In the genomic region with DNA sequence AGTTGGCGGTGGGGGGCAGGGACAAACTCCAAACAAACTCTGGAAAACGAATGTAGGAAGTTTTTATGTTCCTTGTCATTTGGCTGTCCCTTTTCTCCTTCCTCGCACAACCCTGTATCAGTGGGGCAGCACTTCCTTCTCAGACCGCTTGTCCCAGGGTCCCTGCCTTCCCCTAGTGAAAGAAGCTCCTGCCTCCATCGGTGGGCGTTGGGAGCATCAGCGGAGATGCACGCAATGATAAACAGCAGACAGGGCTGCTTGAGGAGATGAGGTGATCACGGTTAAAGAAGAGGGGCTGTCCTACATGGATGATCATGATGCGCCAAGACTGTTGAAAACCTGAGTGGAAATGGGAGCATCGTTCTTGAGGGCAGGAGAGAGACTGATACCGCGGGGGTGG, we compare ENCODE assay signal across 11 cellular contexts. TPM values are rescaled to one million over a fixed set of nuclear protein-coding genes. Genes with fewer than 3 reads are reported as not detected.
DNase-seq lines count a peak whose midpoint lies in the region; ATAC-seq and TF ChIP-seq lines count a peak whose summit lies in the region.
"Had no signal": no experiment of that assay in that cellular context is flagged by ENCODE, and none has a peak within 500 bp of the region (broad histone marks: within the 10 kb centered on the region; RNA-seq: fewer than 3 reads in every experiment).

No MANE protein-coding gene starts in this region.

- H4K91ac ChIP-seq in H9 (ENCODE audit: insufficient read length, low read depth, low read length), result no peak overlapping the region

- no peak overlapping the region for H3K56ac ChIP-seq in H9 (ENCODE audit: insufficient read length, low read depth, low read length)

- no peak overlapping the region for H3K27ac ChIP-seq in H9 (ENCODE audit: insufficient read length, low read depth, low read length)
- H3K27ac ChIP-seq in dorsolateral prefrontal cortex, result peak overlapping the region in 15 of 59 donors; percentile 10 to 81 (median 66)
- peak overlapping the region; percentile 70 for H3K27ac ChIP-seq in lower lobe of right lung
- H3K27ac ChIP-seq in subcutaneous abdominal adipose tissue (ENCODE audit: low read depth, low read length), result peak overlapping the region; percentile 85

- H3K27ac Mint-ChIP-seq in H9 (peak overlapping the region in 1 of 3 experiments; percentile 88; a peak in 2 of 7 replicates), Caco-2 (ENCODE audit: unreplicated experiment) (no peak overlapping the region)
- H3K27ac Mint-ChIP-seq: activated CD8-positive, alpha-beta memory T cell treated with anti-CD3 and anti-CD28 coated beads, Interleukin-2, amount 10 ng/mL, durations not matched to agents 7 days and 5 days; T-helper 2 cell treated with Interferon-gamma antibody and Interleukin-4, amounts not matched to agents 5 μg/mL and 100 μg/mL, for 36 hours had no signal

- no peak overlapping the region for H2BK5ac ChIP-seq in H9 (ENCODE audit: insufficient read length, low read length)

- no peak overlapping the region for H2BK20ac ChIP-seq in H9 (ENCODE audit: low read depth, low read length, poor library complexity, severe bottlenecking)

- no peak overlapping the region for H2AK5ac ChIP-seq in H9 (ENCODE audit: insufficient read length, low read length)

- no peaks in the 10 kb centered on the region for H4K20me1 ChIP-seq in H9 (ENCODE audit: control insufficient read depth, insufficient read depth, insufficient read length)

- peaks cover 14 to 16% of the 10 kb centered on the region in 2 experiments for H3K4me1 Mint-ChIP-seq in H9
- peaks cover 21% of the 10 kb centered on the region for H3K4me1 Mint-ChIP-seq in Caco-2 (ENCODE audit: low read depth, unreplicated experiment)
- H3K4me1 Mint-ChIP-seq: activated CD8-positive, alpha-beta memory T cell treated with anti-CD3 and anti-CD28 coated beads, Interleukin-2, amount 10 ng/mL, durations not matched to agents 7 days and 5 days had no signal

- no peak overlapping the region for H2BK12ac ChIP-seq in H9 (ENCODE audit: insufficient read length, low read depth, low read length)

- H3K27me3 ChIP-seq in H9 (ENCODE audit: insufficient read depth, low read length), result no peaks in the 10 kb centered on the region
- H3K27me3 ChIP-seq in dorsolateral prefrontal cortex, result no peaks in the 10 kb centered on the region
- H3K27me3 ChIP-seq in lower lobe of right lung (ENCODE audit: low read depth), result no peaks in the 10 kb centered on the region
- no peaks in the 10 kb centered on the region for H3K27me3 ChIP-seq in subcutaneous abdominal adipose tissue (ENCODE audit: control insufficient read depth in 5 of 5, insufficient read depth in 4 of 5, low read length in 5 of 5)
- no peaks in the 10 kb centered on the region for H3K27me3 ChIP-seq in Caco-2 (replicated peaks; ENCODE audit: control insufficient read depth, insufficient read depth, low read length)
- H3K27me3 ChIP-seq: pancreas had no signal

- peak in 1 of 2 donors; percentile 16 for ATAC-seq in lower lobe of right lung
- ATAC-seq: activated CD8-positive, alpha-beta memory T cell treated with anti-CD3 and anti-CD28 coated beads, Interleukin-2, amount 10 ng/mL, durations not matched to agents 7 days and 5 days had no signal

- intact Hi-C loops in dorsolateral prefrontal cortex (cut with DNase I), result no loop called here
- intact Hi-C loops in lower lobe of right lung (cut with DNase I), result no loop called here
- intact Hi-C loops in Caco-2 (cut with micrococcal nuclease; ENCODE audit: unreplicated experiment), result no loop called here

- no peak overlapping the region for H2AFZ ChIP-seq in H9 (ENCODE audit: low read length)

- H3K36me3 ChIP-seq in lower lobe of right lung (peaks cover 22% of the 10 kb centered on the region), subcutaneous abdominal adipose tissue (ENCODE audit: control insufficient read depth in 5 of 5, insufficient read depth in 5 of 5, low read length in 5 of 5) (peaks cover 2 to 14% (median 5%) of the 10 kb centered on the region in 5 donors), Caco-2 (ENCODE audit: control insufficient read depth, insufficient read depth, low read length) (no peaks in the 10 kb centered on the region)
- H3K36me3 ChIP-seq: pancreas had no signal

- no peaks in the 10 kb centered on the region for H3K23me2 ChIP-seq in H9 (ENCODE audit: insufficient read length, low read depth, low read length, poor library complexity, severe bottlenecking)

- BruUV-seq in Caco-2 (replicated peaks; lab: Mats Ljungman, UMichigan), result no TSS peak

- no peak overlapping the region for H3K18ac ChIP-seq in H9 (ENCODE audit: insufficient read length, low read depth, low read length)

- no peaks in the 10 kb centered on the region for H3K79me2 ChIP-seq in H9 (ENCODE audit: insufficient read depth, low read length)

- H3K4ac ChIP-seq in H9 (ENCODE audit: low read depth, low read length), result no peak overlapping the region

- no peak overlapping the region for H3T11ph ChIP-seq in H9 (ENCODE audit: low read length)

- no peaks in the 10 kb centered on the region; a peak in 1 of 5 replicates for H3K9me3 Mint-ChIP-seq in H9
- H3K9me3 Mint-ChIP-seq in Caco-2 (ENCODE audit: unreplicated experiment), result peaks cover 10% of the 10 kb centered on the region
- H3K9me3 Mint-ChIP-seq: T-helper 2 cell treated with Interferon-gamma antibody and Interleukin-4, amounts not matched to agents 5 μg/mL and 100 μg/mL, for 36 hours had no signal

- no peak overlapping the region for H4K8ac ChIP-seq in H9 (replicated peaks; ENCODE audit: insufficient read length, low read depth, low read length)

- H3K27me3 Mint-ChIP-seq in H9 (ENCODE audit: low read depth) (peaks cover 2% of the 10 kb centered on the region), Caco-2 (ENCODE audit: insufficient read depth, unreplicated experiment) (no peaks in the 10 kb centered on the region)

- POLR2A ChIA-PET in Caco-2 (lab: Charles Lee), result interaction anchor here (1.5 kb wide), 1 partner anchor 47 kb away, joined by 4 read pairs; no protein-coding TSS in a partner anchor

- H3K4me1 ChIP-seq in H9 (ENCODE audit: insufficient read depth, low read length) (no peaks in the 10 kb centered on the region; the same call in 1 of the 2 replicates), lower lobe of right lung (peaks cover 27% of the 10 kb centered on the region), subcutaneous abdominal adipose tissue (ENCODE audit: control insufficient read depth in 5 of 5, insufficient read depth in 5 of 5, low read length in 5 of 5) (peaks cover 7 to 46% (median 25%) of the 10 kb centered on the region in 5 donors), Caco-2 (peaks cover 20% of the 10 kb centered on the region)

- H3K79me1 ChIP-seq in H9 (ENCODE audit: insufficient read depth, low read depth, low read length, poor library complexity, severe bottlenecking), result no peaks in the 10 kb centered on the region

- H3K4me3 Mint-ChIP-seq in H9 (no peak overlapping the region; a peak in 1 of 5 replicates), Caco-2 (ENCODE audit: unreplicated experiment) (no peak overlapping the region)
- H3K4me3 Mint-ChIP-seq: activated CD8-positive, alpha-beta memory T cell treated with anti-CD3 and anti-CD28 coated beads, Interleukin-2, amount 10 ng/mL, durations not matched to agents 7 days and 5 days; T-helper 2 cell treated with Interferon-gamma antibody and Interleukin-4, amounts not matched to agents 5 μg/mL and 100 μg/mL, for 36 hours had no signal

- no peak overlapping the region for H4K5ac ChIP-seq in H9 (ENCODE audit: insufficient read length, low read depth, low read length)

- H2BK120ac ChIP-seq in H9 (ENCODE audit: low read depth, low read length, poor library complexity, severe bottlenecking), result no peak overlapping the region

- no peak overlapping the region for H3K14ac ChIP-seq in H9 (ENCODE audit: insufficient read depth, low read length)

- WGBS in H9 (ENCODE audit: extremely low coverage, insufficient read length, low lambda C conversion rate), result no CpG with 5 or more reads among the region's 13 CpGs

- no peak for DNase-seq in H9
- no peak for DNase-seq in dorsolateral prefrontal cortex
- DNase-seq in lower lobe of right lung, result no peak
- no peak for DNase-seq in Caco-2
- no peak for DNase-seq in NCI-H2107 (lab: John Stamatoyannopoulos, UW)
- DNase-seq in 8988T, result no peak
- DNase-seq in cerebellar cortex (ENCODE audit: low spot score), result no peak
- DNase-seq: activated CD8-positive, alpha-beta memory T cell treated with anti-CD3 and anti-CD28 coated beads, Interleukin-2, amount 10 ng/mL, durations not matched to agents 7 days and 5 days had no signal

- TF ChIP-seq CTCF in H9 (conservative IDR thresholded peaks at IDR 0.05) (no peak), dorsolateral prefrontal cortex (IDR thresholded peaks at IDR 0.05 in 54 of 56, conservative IDR thresholded peaks at IDR 0.05 in 2 of 56; ENCODE audit: low read depth in 1 of 56, partially characterized antibody in 56 of 56) (no peak), lower lobe of right lung (IDR thresholded peaks at IDR 0.05) (no peak), Caco-2 (IDR thresholded peaks at IDR 0.05; ENCODE audit: insufficient read depth in 1 of 2, low read depth in 1 of 2, low read length in 1 of 2, severe bottlenecking in 1 of 2, unreplicated experiment in 1 of 2) (no peak)

- no peaks in the 10 kb centered on the region for H3K9me3 ChIP-seq in H9 (ENCODE audit: control insufficient read depth, low read depth, low read length)
- H3K9me3 ChIP-seq in lower lobe of right lung, result no peaks in the 10 kb centered on the region
- H3K9me3 ChIP-seq in subcutaneous abdominal adipose tissue (ENCODE audit: control insufficient read depth in 5 of 5, low read length in 5 of 5), result no peaks in the 10 kb centered on the region
- no peaks in the 10 kb centered on the region for H3K9me3 ChIP-seq in Caco-2
- H3K9me3 ChIP-seq: pancreas had no signal

- H2BK15ac ChIP-seq in H9 (ENCODE audit: low read depth, low read length), result no peak overlapping the region

- CTCF ChIA-PET in Caco-2 (lab: Charles Lee), result interaction anchor here (0.8 to 3.0 kb wide), 5 partner anchors 18 to 147 kb away, joined by 3 to 26 read pairs (median 6); a partner anchor contains a TSS

- no peak overlapping the region for H3K9ac ChIP-seq in H9 (ENCODE audit: extremely low read depth, insufficient read length, low read length)
- H3K9ac ChIP-seq in subcutaneous abdominal adipose tissue (ENCODE audit: low read length in 5 of 5), result peak overlapping the region; percentile 50 to 80 (median 64)

- H3K36me3 Mint-ChIP-seq in H9 (ENCODE audit: insufficient read depth in 1 of 3, low read depth in 3 of 3) (no peaks in the 10 kb centered on the region), Caco-2 (ENCODE audit: insufficient read depth, unreplicated experiment) (no peaks in the 10 kb centered on the region)
- H3K36me3 Mint-ChIP-seq: activated CD8-positive, alpha-beta memory T cell treated with anti-CD3 and anti-CD28 coated beads, Interleukin-2, amount 10 ng/mL, durations not matched to agents 7 days and 5 days had no signal

- H3K4me2 ChIP-seq in H9 (ENCODE audit: insufficient read depth, insufficient read length, low read length), result peak overlapping the region; percentile 8

- no peak overlapping the region for H3K23ac ChIP-seq in H9 (ENCODE audit: insufficient read length, low read depth, low read length)

- H3K4me3 ChIP-seq in dorsolateral prefrontal cortex, result peak overlapping the region in 34 of 59 donors; percentile 3 to 55 (median 35)
- peak overlapping the region; percentile 50 for H3K4me3 ChIP-seq in lower lobe of right lung
- H3K4me3 ChIP-seq in subcutaneous abdominal adipose tissue (ENCODE audit: low read depth in 1 of 5, low read length in 5 of 5), result peak overlapping the region; percentile 56 to 80 (median 62)
- no peak overlapping the region for H3K4me3 ChIP-seq in Caco-2 (ENCODE audit: low read depth, low read length)

RNA-seq across cellular contexts. Expression of a gene that starts 0.6 kb away (rescaled TPM):
- total RNA-seq in H9 (2021) (3.4 and 4.2 TPM in 2 replicates), dorsolateral prefrontal cortex (100 to 1,000 TPM in 4 of 120 experiments, 10 to 100 TPM in 116; 19.3 to 117 (median 37.0) TPM), lower lobe of right lung (280 TPM), Caco-2 (2022) (5.3 and 6.1 TPM in 2 replicates)

RNA-seq across cellular contexts. Expression of a gene that starts 31.1 kb away (rescaled TPM):
- total RNA-seq in H9 (2021), result 11.4 and 11.5 TPM in 2 replicates
- total RNA-seq in dorsolateral prefrontal cortex, result 100 to 1,000 TPM in 3 of 120 experiments, 10 to 100 TPM in 116, 1 to 10 TPM in 1; 7.4 to 140 (median 26.2) TPM
- total RNA-seq in lower lobe of right lung, result 373 TPM
- total RNA-seq in Caco-2 (2022), result 3.9 and 4.2 TPM in 2 replicates

RNA-seq across cellular contexts. Expression of a gene that starts 42.9 kb away (rescaled TPM):
- total RNA-seq in H9 (2021) (45.0 and 47.7 TPM in 2 replicates), dorsolateral prefrontal cortex (10 to 100 TPM; 10.6 to 35.2 (median 20.4) TPM), lower lobe of right lung (67.7 TPM), Caco-2 (2022) (142 and 155 TPM in 2 replicates)

RNA-seq across cellular contexts. Expression of a gene that starts 47.9 kb away (rescaled TPM):
- 14.4 and 15.1 TPM in 2 replicates for total RNA-seq in H9 (2021)
- total RNA-seq in dorsolateral prefrontal cortex, result 10 to 100 TPM in 114 of 120 experiments, 1 to 10 TPM in 6; 5.6 to 39.9 (median 17.6) TPM
- 80.5 TPM for total RNA-seq in lower lobe of right lung
- total RNA-seq in Caco-2 (2022), result 38.7 and 40.2 TPM in 2 replicates
